12 cellular contexts compared by ENCODE assay signal in genomic region chr9:114902773-114903589, GRCh38. TPM values are rescaled to one million over a fixed set of nuclear protein-coding genes. Genes with fewer than 3 reads are reported as not detected.
DNase-seq lines count a peak whose midpoint lies in the region; ATAC-seq lines count a peak whose summit lies in the region.
"Had no signal": no experiment of that assay in that cellular context is flagged by ENCODE, and none has a peak within 500 bp of the region (broad histone marks: within the 10 kb centered on the region; RNA-seq: fewer than 3 reads in every experiment).

No MANE protein-coding gene starts in this region.

- DNase-seq in RKO (ENCODE audit: low spot score) (peak; percentile 90), amniotic epithelial cell (ENCODE audit: low read depth) (peak; percentile 40), mesendoderm (no peak), putamen (ENCODE audit: low spot score) (no peak), germinal center (ENCODE audit: low spot score) (no peak), medulla oblongata (ENCODE audit: extremely low spot score) (no peak)
- DNase-seq: NCI-H1105 treated with DMSO at 0.1 percent for 48 hours, PC-9 had no signal

- no peaks in the 10 kb centered on the region for H3K27me3 ChIP-seq in mesendoderm (ENCODE audit: insufficient read depth, low read length, poor library complexity)
- H3K27me3 ChIP-seq: hepatocyte, suprapubic skin had no signal

- no CpG with 5 or more reads among the region's 4 CpGs for WGBS in mesendoderm (ENCODE audit: extremely low coverage, insufficient coverage, low lambda C conversion rate)

- H3K79me2 ChIP-seq in mesendoderm (ENCODE audit: control insufficient read depth, insufficient read depth, low read length), result no peaks in the 10 kb centered on the region
- H3K79me2 ChIP-seq: hepatocyte had no signal

- H3K79me1 ChIP-seq in mesendoderm (ENCODE audit: low read length), result no peaks in the 10 kb centered on the region

- peaks cover 6% of the 10 kb centered on the region for H3K4me1 ChIP-seq in mesendoderm (ENCODE audit: control insufficient read depth, low read depth, low read length)

- no peak overlapping the region for H4K8ac ChIP-seq in mesendoderm (ENCODE audit: low read depth, low read length)

- no peaks in the 10 kb centered on the region for H3K36me3 ChIP-seq in mesendoderm (ENCODE audit: control insufficient read depth, insufficient read depth, low read length)
- H3K36me3 ChIP-seq: suprapubic skin had no signal

- no peak overlapping the region for H2BK15ac ChIP-seq in mesendoderm (replicated peaks; ENCODE audit: low read depth)

- H2BK120ac ChIP-seq in mesendoderm (ENCODE audit: low read depth, low read length), result no peak overlapping the region

- H3K4me3 ChIP-seq in mesendoderm (ENCODE audit: low read length), result no peak overlapping the region
- H3K4me3 ChIP-seq: hepatocyte, PC-9, suprapubic skin had no signal

- no peak overlapping the region for H2BK5ac ChIP-seq in mesendoderm (ENCODE audit: low read length)

- H3K27ac ChIP-seq in mesendoderm (ENCODE audit: low read depth, low read length), result no peak overlapping the region
- H3K27ac ChIP-seq: hepatocyte, PC-9, suprapubic skin had no signal

- no peak overlapping the region for H3K23ac ChIP-seq in mesendoderm (ENCODE audit: low read length)

- H3K4me2 ChIP-seq in mesendoderm (ENCODE audit: low read length), result no peak overlapping the region
- H3K4me2 ChIP-seq: hepatocyte, PC-9 had no signal

- H3K9ac ChIP-seq in mesendoderm (ENCODE audit: low read length), result no peak overlapping the region

- no peak overlapping the region for H2AK5ac ChIP-seq in mesendoderm (ENCODE audit: low read length)

- no peak overlapping the region for H3K4ac ChIP-seq in mesendoderm (ENCODE audit: low read depth, low read length)

- H3K56ac ChIP-seq in mesendoderm (ENCODE audit: low read length), result no peak overlapping the region

- ATAC-seq in GM19351 (IDR thresholded peaks at IDR 0.05; ENCODE audit: unreplicated experiment) (peak; percentile 31), GM21576 (IDR thresholded peaks at IDR 0.05; ENCODE audit: unreplicated experiment) (no peak)

- H3K18ac ChIP-seq in mesendoderm (ENCODE audit: low read length), result peak overlapping the region; percentile 34

- H4K5ac ChIP-seq in mesendoderm (ENCODE audit: low read length), result no peak overlapping the region

RNA-seq across cellular contexts. Expression of gene TNFSF8, which starts 27.4 kb away (rescaled TPM):
- not detected for polyA plus RNA-seq in mesendoderm (2013, experiment 1 of 2)
- not detected for polyA plus RNA-seq in mesendoderm (2013, experiment 2 of 2)
- polyA plus RNA-seq: hepatocyte had no signal

Comparison
In these comparisons a context has a peak if more than half of its experiments do, and no peak if none do; other contexts are left out.
1. DNase-seq: peak in RKO (single experiment) and amniotic epithelial cell (single experiment); none in mesendoderm (single experiment), putamen (single experiment), germinal center (single experiment) and medulla oblongata (single experiment).